In genomic region chr15:45132844-45133560, GRCh38 we compare ENCODE assay signal across 23 cellular contexts. TPM values are rescaled to one million over a fixed set of nuclear protein-coding genes. Genes with fewer than 3 reads are reported as not detected.
"Had no signal": no experiment of that assay in that cellular context is flagged by ENCODE, and none has a peak within 500 bp of the region (broad histone marks: within the 10 kb centered on the region; RNA-seq: fewer than 3 reads in every experiment).

No MANE protein-coding gene starts in this region.

- ATAC-seq: activated CD8-positive, alpha-beta memory T cell treated with anti-CD3 and anti-CD28 coated beads, Interleukin-2, amount 10 ng/mL, durations not matched to agents 7 days and 5 days; left colon; natural killer cell treated with Interleukin-12 subunit alpha and Interleukin-12 subunit beta and Interleukin-15 and Interleukin-18, amount 100 ng/mL, for 72 hours; stimulated activated naive CD8-positive, alpha-beta T cell treated with anti-CD3 and anti-CD28 coated beads, Interleukin-15, amount 100 ng/mL, for 72 hours; WTC11 had no signal

- H3K9me3 Mint-ChIP-seq: activated CD4-positive, alpha-beta memory T cell treated with anti-CD3 and anti-CD28 coated beads, Interleukin-2, amount 10 ng/mL, durations not matched to agents 7 days and 5 days; activated naive CD4-positive, alpha-beta T cell treated with anti-CD3 and anti-CD28 coated beads, Interleukin-2, amount 10 ng/mL, durations not matched to agents 7 days and 5 days; dendritic cell treated with granulocyte-macrophage colony-stimulating factor and Interleukin-4, amounts not matched to agents 40 ng/mL and 50 ng/mL, for 4 days; mesothelial cell of epicardium; natural killer cell treated with Interleukin-12 subunit alpha and Interleukin-12 subunit beta and Interleukin-15 and Interleukin-18, amount 100 ng/mL, for 72 hours; stimulated activated naive CD8-positive, alpha-beta T cell treated with anti-CD3 and anti-CD28 coated beads, Interleukin-15, amount 100 ng/mL, for 72 hours; WTC11 had no signal

- H3K36me3 ChIP-seq: right atrium auricular region, vagina had no signal

- H3K27ac ChIP-seq: hepatocyte, right atrium auricular region, suprapubic skin, vagina had no signal

- DNase-seq: activated CD4-positive, alpha-beta memory T cell treated with anti-CD3 and anti-CD28 coated beads, Interleukin-2, amount 10 ng/mL, durations not matched to agents 7 days and 5 days; activated CD4-positive, alpha-beta T cell treated with anti-CD3 and anti-CD28 coated beads for 4 hours; activated CD8-positive, alpha-beta memory T cell treated with anti-CD3 and anti-CD28 coated beads, Interleukin-2, amount 10 ng/mL, durations not matched to agents 7 days and 5 days; activated naive CD4-positive, alpha-beta T cell treated with anti-CD3 and anti-CD28 coated beads, Interleukin-2, amount 10 ng/mL, durations not matched to agents 7 days and 5 days; effector CD8-positive, alpha-beta T cell; foreskin fibroblast; left colon; stimulated activated CD4-positive, alpha-beta T cell treated with anti-CD3 and anti-CD28 coated beads, Interleukin-2, amount 100 ng/mL, for 24 hours; stimulated activated naive CD8-positive, alpha-beta T cell treated with anti-CD3 and anti-CD28 coated beads, Interleukin-15, amount 100 ng/mL, for 72 hours; trophoblast cell had no signal

- H3K9me3 ChIP-seq: right atrium auricular region, suprapubic skin, vagina had no signal

- H3K36me3 Mint-ChIP-seq: activated CD8-positive, alpha-beta memory T cell treated with anti-CD3 and anti-CD28 coated beads, Interleukin-2, amount 10 ng/mL, durations not matched to agents 7 days and 5 days; activated naive CD4-positive, alpha-beta T cell treated with anti-CD3 and anti-CD28 coated beads, Interleukin-2, amount 10 ng/mL, durations not matched to agents 7 days and 5 days; mesothelial cell of epicardium; natural killer cell treated with Interleukin-12 subunit alpha and Interleukin-12 subunit beta and Interleukin-15 and Interleukin-18, amount 100 ng/mL, for 72 hours; WTC11 had no signal

- H3K27ac Mint-ChIP-seq: activated CD4-positive, alpha-beta memory T cell treated with anti-CD3 and anti-CD28 coated beads, Interleukin-2, amount 10 ng/mL, durations not matched to agents 7 days and 5 days; activated CD8-positive, alpha-beta memory T cell treated with anti-CD3 and anti-CD28 coated beads, Interleukin-2, amount 10 ng/mL, durations not matched to agents 7 days and 5 days; activated naive CD4-positive, alpha-beta T cell treated with anti-CD3 and anti-CD28 coated beads, Interleukin-2, amount 10 ng/mL, durations not matched to agents 7 days and 5 days; dendritic cell treated with granulocyte-macrophage colony-stimulating factor and Interleukin-4, amounts not matched to agents 40 ng/mL and 50 ng/mL, for 4 days; mesothelial cell of epicardium; natural killer cell treated with Interleukin-12 subunit alpha and Interleukin-12 subunit beta and Interleukin-15 and Interleukin-18, amount 100 ng/mL, for 72 hours; progenitor cell of endocrine pancreas; WTC11 had no signal

- H3K4me3 Mint-ChIP-seq: activated CD4-positive, alpha-beta memory T cell treated with anti-CD3 and anti-CD28 coated beads, Interleukin-2, amount 10 ng/mL, durations not matched to agents 7 days and 5 days; activated CD8-positive, alpha-beta memory T cell treated with anti-CD3 and anti-CD28 coated beads, Interleukin-2, amount 10 ng/mL, durations not matched to agents 7 days and 5 days; activated naive CD4-positive, alpha-beta T cell treated with anti-CD3 and anti-CD28 coated beads, Interleukin-2, amount 10 ng/mL, durations not matched to agents 7 days and 5 days; dendritic cell treated with granulocyte-macrophage colony-stimulating factor and Interleukin-4, amounts not matched to agents 40 ng/mL and 50 ng/mL, for 4 days; mesothelial cell of epicardium; natural killer cell treated with Interleukin-12 subunit alpha and Interleukin-12 subunit beta and Interleukin-15 and Interleukin-18, amount 100 ng/mL, for 72 hours; stimulated activated naive CD8-positive, alpha-beta T cell treated with anti-CD3 and anti-CD28 coated beads, Interleukin-15, amount 100 ng/mL, for 72 hours; WTC11 had no signal

- H3K4me3 ChIP-seq: hepatocyte, lung, right atrium auricular region, suprapubic skin, vagina had no signal

RNA-seq across cellular contexts. Expression of gene DUOX1, which starts 3.2 kb away (rescaled TPM):
- total RNA-seq: chondrocyte; T-helper 2 cell treated with Interferon-gamma antibody and Interleukin-4, amounts not matched to agents 100 ng/mL and 5 ng/mL, for 36 hours had no signal

RNA-seq across cellular contexts. Expression of gene DUOXA1, which starts 3.3 kb away (rescaled TPM):
- total RNA-seq: activated CD4-positive, alpha-beta memory T cell treated with anti-CD3 and anti-CD28 coated beads, Interleukin-2, amount 10 ng/mL, durations not matched to agents 7 days and 5 days; activated CD8-positive, alpha-beta memory T cell treated with anti-CD3 and anti-CD28 coated beads, Interleukin-2, amount 10 ng/mL, durations not matched to agents 7 days and 5 days; natural killer cell treated with Interleukin-12 subunit alpha and Interleukin-12 subunit beta and Interleukin-15 and Interleukin-18, amount 100 ng/mL, for 72 hours; T-helper 2 cell treated with Interferon-gamma antibody and Interleukin-4, amounts not matched to agents 100 ng/mL and 5 ng/mL, for 36 hours had no signal

RNA-seq across cellular contexts. Expression of gene DUOXA2, which starts 18.9 kb away (rescaled TPM):
- total RNA-seq: activated CD4-positive, alpha-beta memory T cell treated with anti-CD3 and anti-CD28 coated beads, Interleukin-2, amount 10 ng/mL, durations not matched to agents 7 days and 5 days; activated CD8-positive, alpha-beta memory T cell treated with anti-CD3 and anti-CD28 coated beads, Interleukin-2, amount 10 ng/mL, durations not matched to agents 7 days and 5 days; astrocyte; chondrocyte; mesothelial cell of epicardium; progenitor cell of endocrine pancreas; right atrium auricular region; suprapubic skin; T-helper 2 cell treated with Interferon-gamma antibody and Interleukin-4, amounts not matched to agents 100 ng/mL and 5 ng/mL, for 36 hours; WTC11 had no signal

RNA-seq across cellular contexts. Expression of gene DUOX2, which starts 19.0 kb away (rescaled TPM):
- total RNA-seq: activated CD8-positive, alpha-beta memory T cell treated with anti-CD3 and anti-CD28 coated beads, Interleukin-2, amount 10 ng/mL, durations not matched to agents 7 days and 5 days; chondrocyte; T-helper 2 cell treated with Interferon-gamma antibody and Interleukin-4, amounts not matched to agents 100 ng/mL and 5 ng/mL, for 36 hours had no signal
